14 cellular contexts compared by ENCODE assay signal in genomic region chr6:111686249-111686997, GRCh38.
DNase-seq lines count a peak whose midpoint lies in the region; ATAC-seq and TF ChIP-seq lines count a peak whose summit lies in the region.
"Had no signal": no experiment of that assay in that cellular context is flagged by ENCODE, and none has a peak within 500 bp of the region (broad histone marks: within the 10 kb centered on the region; RNA-seq: fewer than 3 reads in every experiment).

No MANE protein-coding gene starts in this region.

- CTCF ChIA-PET in CD8-positive, alpha-beta memory T cell (lab: Charles Lee): interaction anchor here (1.0 to 1.6 kb wide), 2 partner anchors 357 to 428 kb away, joined by 3 read pairs; a partner anchor contains a TSS
- CTCF ChIA-PET in HEK293T (lab: Yijun Ruan, JAX): no interaction called here

- H3K36me3 ChIP-seq in CD8-positive, alpha-beta memory T cell (ENCODE audit: insufficient read depth, low read length): peaks cover 58% of the 10 kb centered on the region
- H3K36me3 ChIP-seq in iPS-20b (ENCODE audit: insufficient read depth, low read depth, low read length): peaks cover 71% of the 10 kb centered on the region

- no peak for ATAC-seq in GM18502 (IDR thresholded peaks at IDR 0.05; ENCODE audit: poor library complexity, unreplicated experiment)
- no peak for ATAC-seq in GM18505 (IDR thresholded peaks at IDR 0.05; ENCODE audit: unreplicated experiment)
- ATAC-seq: stimulated activated naive CD8-positive, alpha-beta T cell treated with anti-CD3 and anti-CD28 coated beads, Interleukin-15, amount 100 ng/mL, for 72 hours had no signal

- peaks cover 12 to 98% (median 49%) of the 10 kb centered on the region in 3 donors for H3K36me3 Mint-ChIP-seq in CD8-positive, alpha-beta memory T cell
- H3K36me3 Mint-ChIP-seq in activated naive CD8-positive, alpha-beta T cell treated with anti-CD3 and anti-CD28 coated beads for 36 hours: peaks cover 73% of the 10 kb centered on the region

- H3K4me3 Mint-ChIP-seq in CD8-positive, alpha-beta memory T cell: peak overlapping the region in 1 of 7 donors; percentile 55
- no peak overlapping the region for H3K4me3 Mint-ChIP-seq in activated naive CD8-positive, alpha-beta T cell treated with anti-CD3 and anti-CD28 coated beads for 36 hours
- H3K4me3 Mint-ChIP-seq: activated B cell treated with CpG ODN at 0.5 μM for 24 hours; stimulated activated naive CD8-positive, alpha-beta T cell treated with anti-CD3 and anti-CD28 coated beads, Interleukin-15, amount 100 ng/mL, for 72 hours had no signal

- no peak for DNase-seq in CD8-positive, alpha-beta memory T cell
- no peak for DNase-seq in activated naive CD8-positive, alpha-beta T cell treated with anti-CD3 and anti-CD28 coated beads for 36 hours
- DNase-seq in retinal pigment epithelial cell (ENCODE audit: low read depth) (peak; percentile 76), HEK293T (ENCODE audit: extremely low spot score) (no peak)
- no peak for DNase-seq in stimulated activated CD4-positive, alpha-beta T cell treated with anti-CD3 and anti-CD28 coated beads, Interleukin-15, amount 100 ng/mL, for 24 hours
- DNase-seq: activated B cell treated with CpG ODN at 0.5 μM for 24 hours; brain microvascular endothelial cell; DND-41; stimulated activated naive CD8-positive, alpha-beta T cell treated with anti-CD3 and anti-CD28 coated beads, Interleukin-15, amount 100 ng/mL, for 72 hours had no signal

- no peaks in the 10 kb centered on the region for H3K27me3 ChIP-seq in CD8-positive, alpha-beta memory T cell (ENCODE audit: insufficient read depth, low read length, poor library complexity, severe bottlenecking)
- H3K27me3 ChIP-seq in iPS-20b (ENCODE audit: insufficient read depth, low read length): no peaks in the 10 kb centered on the region
- H3K27me3 ChIP-seq: brain microvascular endothelial cell, hepatocyte had no signal

- H3K27me3 Mint-ChIP-seq in CD8-positive, alpha-beta memory T cell: no peaks in the 10 kb centered on the region
- H3K27me3 Mint-ChIP-seq in activated naive CD8-positive, alpha-beta T cell treated with anti-CD3 and anti-CD28 coated beads for 36 hours: no peaks in the 10 kb centered on the region
- H3K27me3 Mint-ChIP-seq: activated B cell treated with CpG ODN at 0.5 μM for 24 hours; stimulated activated naive CD8-positive, alpha-beta T cell treated with anti-CD3 and anti-CD28 coated beads, Interleukin-15, amount 100 ng/mL, for 72 hours had no signal

- no peak for TF ChIP-seq CTCF in retinal pigment epithelial cell (conservative IDR thresholded peaks at IDR 0.05; ENCODE audit: low read depth, low read length)

- H3K27ac Mint-ChIP-seq in CD8-positive, alpha-beta memory T cell: peak overlapping the region in 7 of 8 donors; percentile 37 to 87 (median 74)
- peak overlapping the region; percentile 40 for H3K27ac Mint-ChIP-seq in activated naive CD8-positive, alpha-beta T cell treated with anti-CD3 and anti-CD28 coated beads for 36 hours
- H3K27ac Mint-ChIP-seq: activated B cell treated with CpG ODN at 0.5 μM for 24 hours had no signal

- H3K9me3 ChIP-seq in CD8-positive, alpha-beta memory T cell (ENCODE audit: low read length): no peaks in the 10 kb centered on the region
- no peaks in the 10 kb centered on the region for H3K9me3 ChIP-seq in iPS-20b (ENCODE audit: insufficient read depth, low read depth, low read length)

- H3K4me1 ChIP-seq in CD8-positive, alpha-beta memory T cell (ENCODE audit: insufficient read depth, low read length): peaks cover 44% of the 10 kb centered on the region
- peaks cover 7% of the 10 kb centered on the region; the same call in 1 of the 2 replicates for H3K4me1 ChIP-seq in iPS-20b (ENCODE audit: insufficient read depth, low read length)

- H3K4me1 Mint-ChIP-seq in CD8-positive, alpha-beta memory T cell: peaks cover 85 to 99% (median 95%) of the 10 kb centered on the region in 3 donors
- H3K4me1 Mint-ChIP-seq in activated naive CD8-positive, alpha-beta T cell treated with anti-CD3 and anti-CD28 coated beads for 36 hours: peaks cover 56% of the 10 kb centered on the region
- H3K4me1 Mint-ChIP-seq: activated B cell treated with CpG ODN at 0.5 μM for 24 hours had no signal

- TF ChIP-seq POLR2A in GM18505 (IDR thresholded peaks at IDR 0.05; ENCODE audit: borderline replicate concordance, extremely low read depth, insufficient read depth, insufficient read length): no peak

- H3K9me3 Mint-ChIP-seq in CD8-positive, alpha-beta memory T cell: no peaks in the 10 kb centered on the region
- H3K9me3 Mint-ChIP-seq in activated naive CD8-positive, alpha-beta T cell treated with anti-CD3 and anti-CD28 coated beads for 36 hours: no peaks in the 10 kb centered on the region
- H3K9me3 Mint-ChIP-seq: activated B cell treated with CpG ODN at 0.5 μM for 24 hours; stimulated activated naive CD8-positive, alpha-beta T cell treated with anti-CD3 and anti-CD28 coated beads, Interleukin-15, amount 100 ng/mL, for 72 hours had no signal

- H3K4me3 ChIP-seq in CD8-positive, alpha-beta memory T cell (ENCODE audit: low read length): no peak overlapping the region
- peak overlapping the region; percentile 6; the same call in 1 of the 2 replicates for H3K4me3 ChIP-seq in iPS-20b (ENCODE audit: low read length)
- peak overlapping the region; percentile 25 for H3K4me3 ChIP-seq in retinal pigment epithelial cell (ENCODE audit: low read length)
- H3K4me3 ChIP-seq: hepatocyte had no signal

- H3K27ac ChIP-seq in CD8-positive, alpha-beta memory T cell (ENCODE audit: low read depth, low read length): no peak overlapping the region
- no peak overlapping the region for H3K27ac ChIP-seq in iPS-20b (ENCODE audit: low read length)
- H3K27ac ChIP-seq: brain microvascular endothelial cell, hepatocyte, KMS-11 had no signal

- POLR2A ChIA-PET in CD8-positive, alpha-beta memory T cell (lab: Charles Lee): no interaction called here
- POLR2A ChIA-PET in HEK293T (lab: Yijun Ruan, JAX): no interaction called here

- no peak overlapping the region for H3K9ac ChIP-seq in iPS-20b (ENCODE audit: low read depth, low read length)
- H3K9ac ChIP-seq: KMS-11 had no signal

TF ChIP-seq in HEK293T, 16 proteins besides CTCF, POLR2A, EP300 and RAD21:
- TF ChIP-seq ZNF384 (IDR thresholded peaks at IDR 0.05) (no peak), FOXK2 (IDR thresholded peaks at IDR 0.05) (no peak), FOXA1 (IDR thresholded peaks at IDR 0.05) (no peak), CTBP1 (IDR thresholded peaks at IDR 0.05; ENCODE audit: borderline replicate concordance) (no peak), ARNT (IDR thresholded peaks at IDR 0.05) (no peak), LEF1 (IDR thresholded peaks at IDR 0.05; ENCODE audit: borderline replicate concordance) (no peak), ELF4 (IDR thresholded peaks at IDR 0.05) (no peak), TARDBP (IDR thresholded peaks at IDR 0.05) (no peak), NFRKB (IDR thresholded peaks at IDR 0.05) (no peak), HDGF (IDR thresholded peaks at IDR 0.05; ENCODE audit: borderline replicate concordance) (no peak), FOXM1 (IDR thresholded peaks at IDR 0.05; ENCODE audit: borderline replicate concordance) (no peak), BHLHE40 (IDR thresholded peaks at IDR 0.05; ENCODE audit: borderline replicate concordance) (no peak), L3MBTL2 (conservative IDR thresholded peaks at IDR 0.05) (no peak), SP1 (IDR thresholded peaks at IDR 0.05) (no peak), PKNOX1 (IDR thresholded peaks at IDR 0.05) (no peak), SUZ12 (IDR thresholded peaks at IDR 0.05) (no peak)
TF ChIP-seq in HEK293T: peak in this region for 0.
